Comparison of ENCODE assay signal across 25 cellular contexts in genomic region chr17:56896968-56897359, GRCh38. TPM values are rescaled to one million over a fixed set of nuclear protein-coding genes. Genes with fewer than 3 reads are reported as not detected.
DNase-seq lines count a peak whose midpoint lies in the region; ATAC-seq and TF ChIP-seq lines count a peak whose summit lies in the region.
"Had no signal": no experiment of that assay in that cellular context is flagged by ENCODE, and none has a peak within 500 bp of the region (broad histone marks: within the 10 kb centered on the region; RNA-seq: fewer than 3 reads in every experiment).

No MANE protein-coding gene starts in this region.

- peak overlapping the region; percentile 19 for H3K27ac Mint-ChIP-seq in activated B cell treated with CpG ODN at 0.5 μM for 24 hours
- H3K27ac Mint-ChIP-seq in CD4-positive, alpha-beta T cell, result no peak overlapping the region
- H3K27ac Mint-ChIP-seq: activated CD4-positive, alpha-beta memory T cell treated with anti-CD3 and anti-CD28 coated beads, Interleukin-2, amount 10 ng/mL, durations not matched to agents 7 days and 5 days; nephron progenitor cell; stimulated activated naive CD8-positive, alpha-beta T cell treated with anti-CD3 and anti-CD28 coated beads, Interleukin-15, Interleukin-2, amounts not matched to agents 100 ng/mL and 50 ng/mL, for 24 hours had no signal

- H4K20me1 ChIP-seq in DOHH2 (ENCODE audit: control insufficient read depth, insufficient read depth, low read depth, low read length), result peaks cover 19% of the 10 kb centered on the region

- POLR2A ChIA-PET in activated B cell treated with CpG ODN at 0.5 μM for 24 hours (lab: Charles Lee), result interaction anchor here (0.5 to 1.0 kb wide), 2 partner anchors 17 to 63 kb away, joined by 3 read pairs; partner anchors contain the start of gene TRIM25
- POLR2A ChIA-PET in CD4-positive, alpha-beta T cell (lab: Charles Lee), result interaction anchor here (0.7 kb wide), 1 partner anchor 256 kb away, joined by 3 read pairs; no protein-coding TSS in a partner anchor

- CTCF ChIA-PET in activated B cell treated with CpG ODN at 0.5 μM for 24 hours (lab: Charles Lee), result interaction anchor here (1.1 kb wide), 1 partner anchor 42 kb away, joined by 3 read pairs; no protein-coding TSS in a partner anchor
- CTCF ChIA-PET in CD4-positive, alpha-beta T cell (lab: Charles Lee), result no interaction called here

- TF ChIP-seq CTCF in DOHH2 (IDR thresholded peaks at IDR 0.05; ENCODE audit: low read depth, low read length, poor library complexity, severe bottlenecking) (no peak), activated B cell treated with CpG ODN at 0.5 μM for 24 hours (IDR thresholded peaks at IDR 0.05) (no peak)
- no peak for TF ChIP-seq CTCF in CD4-positive, alpha-beta T cell (IDR thresholded peaks at IDR 0.05)

- H3K79me2 ChIP-seq in DOHH2 (ENCODE audit: control insufficient read depth, low read length), result no peaks in the 10 kb centered on the region

- H3K9me3 Mint-ChIP-seq in activated B cell treated with CpG ODN at 0.5 μM for 24 hours, result no peaks in the 10 kb centered on the region
- no peaks in the 10 kb centered on the region for H3K9me3 Mint-ChIP-seq in CD4-positive, alpha-beta T cell
- H3K9me3 Mint-ChIP-seq: activated CD4-positive, alpha-beta memory T cell treated with anti-CD3 and anti-CD28 coated beads, Interleukin-2, amount 10 ng/mL, durations not matched to agents 7 days and 5 days; activated naive CD8-positive, alpha-beta T cell treated with anti-CD3 and anti-CD28 coated beads for 36 hours; activated T-cell treated with anti-CD3 and anti-CD28 coated beads, Interleukin-2, amount 50 U/mL, for 4 hours; CD4-positive, CD25-positive, alpha-beta regulatory T cell; endodermal cell; stimulated activated naive CD8-positive, alpha-beta T cell treated with anti-CD3 and anti-CD28 coated beads, Interleukin-15, Interleukin-2, amounts not matched to agents 100 ng/mL and 50 ng/mL, for 24 hours had no signal

- H3K4me1 ChIP-seq in DOHH2 (ENCODE audit: control insufficient read depth, low read length) (peaks cover 45% of the 10 kb centered on the region), mucosa of rectum (ENCODE audit: control insufficient read depth in 2 of 2, insufficient read depth in 2 of 2, low read length in 2 of 2) (peaks cover 11 to 12% of the 10 kb centered on the region in 2 donors), SJCRH30 (no peaks in the 10 kb centered on the region; the same call in 1 of the 2 replicates)
- H3K4me1 ChIP-seq: HAP-1, prostate gland, tibial nerve had no signal

- DNase-seq in activated B cell treated with CpG ODN at 0.5 μM for 24 hours, result no peak
- DNase-seq in COLO668 (lab: John Stamatoyannopoulos, UW; ENCODE audit: unreplicated experiment), result no peak
- DNase-seq in SJCRH30, result no peak
- no peak for DNase-seq in CD4-positive, alpha-beta T cell
- no peak for DNase-seq in occipital lobe (lab: John Stamatoyannopoulos, UW)
- DNase-seq: activated CD4-positive, alpha-beta memory T cell treated with anti-CD3 and anti-CD28 coated beads, Interleukin-2, amount 10 ng/mL, durations not matched to agents 7 days and 5 days; activated CD4-positive, CD25-positive, alpha-beta regulatory T cell; activated naive CD8-positive, alpha-beta T cell treated with anti-CD3 and anti-CD28 coated beads for 36 hours; activated T-cell treated with anti-CD3 and anti-CD28 coated beads, Interleukin-2, amount 50 U/mL, for 4 hours; CD4-positive, CD25-positive, alpha-beta regulatory T cell; DMS53; MV-4-11; NCI-H187 treated with DMSO at 0.1 percent for 48 hours; NCI-H2227 treated with DMSO at 0.1 percent for 48 hours; nephron progenitor cell; RPMI8226; T1000 had no signal

- ATAC-seq in HG02885 (IDR thresholded peaks at IDR 0.05; ENCODE audit: poor library complexity, unreplicated experiment) (peak; percentile 42), activated B cell treated with CpG ODN at 0.5 μM for 24 hours (ENCODE audit: low read depth) (peak; percentile 10)
- ATAC-seq in CD4-positive, alpha-beta T cell (ENCODE audit: poor library complexity), result no peak
- ATAC-seq: activated T-cell treated with anti-CD3 and anti-CD28 coated beads, Interleukin-2, amount 50 U/mL, for 4 hours had no signal

- H3K27me3 ChIP-seq in DOHH2 (ENCODE audit: control insufficient read depth, low read length) (no peaks in the 10 kb centered on the region), mucosa of rectum (ENCODE audit: control insufficient read depth in 2 of 2, insufficient read depth in 2 of 2, low read length in 2 of 2) (no peaks in the 10 kb centered on the region), SJCRH30 (no peaks in the 10 kb centered on the region)
- no peaks in the 10 kb centered on the region for H3K27me3 ChIP-seq in CD4-positive, alpha-beta T cell (ENCODE audit: control insufficient read depth, insufficient read depth, low read length)
- H3K27me3 ChIP-seq: tibial nerve had no signal

- H3K4me3 ChIP-seq in DOHH2 (ENCODE audit: low read length) (peak overlapping the region; percentile 59), mucosa of rectum (ENCODE audit: low read length in 2 of 2) (no peak overlapping the region), SJCRH30 (no peak overlapping the region)
- H3K4me3 ChIP-seq: HAP-1, prostate gland, tibial nerve had no signal

- no peak overlapping the region for H3K4me3 Mint-ChIP-seq in activated B cell treated with CpG ODN at 0.5 μM for 24 hours
- H3K4me3 Mint-ChIP-seq in CD4-positive, alpha-beta T cell, result no peak overlapping the region
- H3K4me3 Mint-ChIP-seq: activated CD4-positive, alpha-beta memory T cell treated with anti-CD3 and anti-CD28 coated beads, Interleukin-2, amount 10 ng/mL, durations not matched to agents 7 days and 5 days; activated naive CD8-positive, alpha-beta T cell treated with anti-CD3 and anti-CD28 coated beads for 36 hours; activated T-cell treated with anti-CD3 and anti-CD28 coated beads, Interleukin-2, amount 50 U/mL, for 4 hours; CD4-positive, CD25-positive, alpha-beta regulatory T cell; endodermal cell; nephron progenitor cell; stimulated activated naive CD8-positive, alpha-beta T cell treated with anti-CD3 and anti-CD28 coated beads, Interleukin-15, Interleukin-2, amounts not matched to agents 100 ng/mL and 50 ng/mL, for 24 hours had no signal

- peaks cover 32% of the 10 kb centered on the region for H3K4me1 Mint-ChIP-seq in activated B cell treated with CpG ODN at 0.5 μM for 24 hours
- peaks cover 6% of the 10 kb centered on the region for H3K4me1 Mint-ChIP-seq in CD4-positive, alpha-beta T cell (ENCODE audit: low read depth)

- no peak overlapping the region for H3K9ac ChIP-seq in mucosa of rectum (ENCODE audit: low read depth in 1 of 2, low read length in 2 of 2)

- peaks cover 20% of the 10 kb centered on the region for H3F3A ChIP-seq in DOHH2 (ENCODE audit: control insufficient read depth, insufficient read depth)

- H3K27me3 Mint-ChIP-seq in activated B cell treated with CpG ODN at 0.5 μM for 24 hours, result no peaks in the 10 kb centered on the region
- H3K27me3 Mint-ChIP-seq in CD4-positive, alpha-beta T cell, result no peaks in the 10 kb centered on the region
- H3K27me3 Mint-ChIP-seq: activated CD4-positive, alpha-beta memory T cell treated with anti-CD3 and anti-CD28 coated beads, Interleukin-2, amount 10 ng/mL, durations not matched to agents 7 days and 5 days; activated naive CD8-positive, alpha-beta T cell treated with anti-CD3 and anti-CD28 coated beads for 36 hours; CD4-positive, CD25-positive, alpha-beta regulatory T cell; stimulated activated naive CD8-positive, alpha-beta T cell treated with anti-CD3 and anti-CD28 coated beads, Interleukin-15, Interleukin-2, amounts not matched to agents 100 ng/mL and 50 ng/mL, for 24 hours had no signal

- intact Hi-C loops in activated B cell treated with CpG ODN at 0.5 μM for 24 hours (cut with micrococcal nuclease), result loop anchor here (2.0 kb wide), 1 partner anchor 16 kb away; no protein-coding TSS in a partner anchor
- intact Hi-C loops in CD4-positive, alpha-beta T cell (cut with DNase I, micrococcal nuclease), result no loop called here

- peaks cover 91% of the 10 kb centered on the region for H3K36me3 Mint-ChIP-seq in activated B cell treated with CpG ODN at 0.5 μM for 24 hours (ENCODE audit: low read depth)
- H3K36me3 Mint-ChIP-seq in CD4-positive, alpha-beta T cell (ENCODE audit: low read depth), result peaks cover 98% of the 10 kb centered on the region

- peak overlapping the region; percentile 64 for H3K27ac ChIP-seq in DOHH2 (ENCODE audit: low read depth, low read length)
- peak overlapping the region; percentile 63 to 67 for H3K27ac ChIP-seq in mucosa of rectum (ENCODE audit: low read depth in 2 of 2, low read length in 2 of 2)
- no peak overlapping the region for H3K27ac ChIP-seq in SJCRH30
- no peak overlapping the region for H3K27ac ChIP-seq in CD4-positive, alpha-beta T cell (ENCODE audit: low read depth, low read length)
- H3K27ac ChIP-seq: prostate gland, tibial nerve had no signal

- H3K36me3 ChIP-seq in DOHH2 (ENCODE audit: control insufficient read depth, low read length) (peaks cover 90% of the 10 kb centered on the region), mucosa of rectum (ENCODE audit: control insufficient read depth in 2 of 2, insufficient read depth in 2 of 2, low read length in 2 of 2) (peaks cover 84 to 86% of the 10 kb centered on the region in 2 donors), SJCRH30 (no peaks in the 10 kb centered on the region)

- peak overlapping the region; percentile 86 for H3K4me2 ChIP-seq in DOHH2 (ENCODE audit: low read length)

- H3K9me2 ChIP-seq in DOHH2 (replicated peaks; ENCODE audit: control insufficient read depth, low read length), result no peaks in the 10 kb centered on the region

- no peaks in the 10 kb centered on the region for H3K9me3 ChIP-seq in DOHH2 (ENCODE audit: control insufficient read depth, insufficient read depth, low read length)
- no peaks in the 10 kb centered on the region for H3K9me3 ChIP-seq in mucosa of rectum (ENCODE audit: control insufficient read depth in 2 of 2, low read length in 2 of 2)
- no peaks in the 10 kb centered on the region for H3K9me3 ChIP-seq in SJCRH30 (replicated peaks)
- no peaks in the 10 kb centered on the region for H3K9me3 ChIP-seq in CD4-positive, alpha-beta T cell (ENCODE audit: control insufficient read depth, low read length)
- H3K9me3 ChIP-seq: HAP-1, prostate gland, tibial nerve had no signal

RNA-seq across cellular contexts. Expression of gene TRIM25, which starts 16.9 kb away (rescaled TPM):
- total RNA-seq in activated B cell treated with CpG ODN at 0.5 μM for 24 hours, result 63.5 and 71.4 TPM in 2 replicates
- total RNA-seq in SJCRH30 (2014; rRNA removed; shearing (Covaris generic)), result 2.7 and 3.0 TPM in 2 replicates
- 10 to 100 TPM; 31.7 to 33.2 TPM for total RNA-seq in CD4-positive, alpha-beta T cell
- 1.6 TPM for total RNA-seq in occipital lobe

Comparison
In these comparisons a context has a peak if more than half of its experiments do, and no peak if none do; other contexts are left out.
1. H3K27ac ChIP-seq: peak in DOHH2 (single experiment) and mucosa of rectum (2 of 2); none in SJCRH30 (single experiment) and CD4-positive, alpha-beta T cell (single experiment).